In the genomic region with DNA sequence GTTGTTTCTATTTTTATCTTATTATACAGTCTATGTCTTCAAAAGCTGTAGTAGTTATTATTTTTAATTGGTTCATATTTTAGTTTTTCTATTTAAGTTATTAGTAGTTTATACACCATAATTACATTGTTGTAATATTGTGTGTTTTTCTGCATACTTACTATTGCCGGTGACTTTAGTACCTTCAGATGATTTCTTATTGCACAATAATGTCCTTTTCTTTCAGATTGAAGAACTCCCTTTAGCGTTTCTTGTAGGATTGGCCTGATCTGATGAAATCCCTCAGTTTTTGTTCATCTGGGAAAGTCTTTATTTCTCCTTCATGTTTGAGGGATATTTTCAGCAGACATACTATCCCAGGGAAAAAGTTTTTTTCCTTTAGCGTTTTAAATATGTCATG, we compare ENCODE assay signal across 23 cellular contexts.
"Had no signal": no experiment of that assay in that cellular context is flagged by ENCODE, and none has a peak within 500 bp of the region (broad histone marks: within the 10 kb centered on the region; RNA-seq: fewer than 3 reads in every experiment).

No MANE protein-coding gene starts in this region.

- H3K27me3 ChIP-seq: colonic mucosa, esophagus muscularis mucosa, gastroesophageal sphincter, heart left ventricle, hepatocyte had no signal

- FAIRE-seq: endothelial cell of umbilical vein had no signal

- H3K4me2 ChIP-seq: hepatocyte had no signal

- DNase-seq: colonic mucosa; cortex of kidney; effector CD8-positive, alpha-beta T cell; effector memory CD8-positive, alpha-beta T cell; endodermal cell; foreskin keratinocyte; heart left ventricle; hypothalamus; immature natural killer cell; islet precursor cell; kidney; kidney glomerular epithelial cell; left colon; left ventricle myocardium superior; lower lobe of right lung; mesenchymal stem cell; mucosa of descending colon; naive B cell had no signal

- H3K27ac ChIP-seq: colonic mucosa, esophagus muscularis mucosa, foreskin keratinocyte, gastroesophageal sphincter, heart left ventricle, hepatocyte, lower lobe of right lung had no signal

- H3K36me3 ChIP-seq: colonic mucosa, esophagus muscularis mucosa, gastroesophageal sphincter, heart left ventricle, lower lobe of right lung had no signal

- H3K4me3 ChIP-seq: colonic mucosa, esophagus muscularis mucosa, gastroesophageal sphincter, heart left ventricle, hepatocyte, lower lobe of right lung, mucosa of descending colon had no signal

- H2AFZ ChIP-seq: hepatocyte had no signal

- H3K4me1 ChIP-seq: colonic mucosa, esophagus muscularis mucosa, foreskin keratinocyte, gastroesophageal sphincter, heart left ventricle, lower lobe of right lung had no signal

- H3K79me2 ChIP-seq: hepatocyte had no signal

- H3K9me3 ChIP-seq: colonic mucosa, lower lobe of right lung, mucosa of descending colon had no signal

- ATAC-seq: effector memory CD8-positive, alpha-beta T cell; foreskin keratinocyte; gastroesophageal sphincter; heart left ventricle; left colon; left lobe of liver; left ventricle myocardium superior; lower lobe of right lung; mucosa of descending colon had no signal
